Comparison of ENCODE assay signal across 22 cellular contexts in the genomic region with DNA sequence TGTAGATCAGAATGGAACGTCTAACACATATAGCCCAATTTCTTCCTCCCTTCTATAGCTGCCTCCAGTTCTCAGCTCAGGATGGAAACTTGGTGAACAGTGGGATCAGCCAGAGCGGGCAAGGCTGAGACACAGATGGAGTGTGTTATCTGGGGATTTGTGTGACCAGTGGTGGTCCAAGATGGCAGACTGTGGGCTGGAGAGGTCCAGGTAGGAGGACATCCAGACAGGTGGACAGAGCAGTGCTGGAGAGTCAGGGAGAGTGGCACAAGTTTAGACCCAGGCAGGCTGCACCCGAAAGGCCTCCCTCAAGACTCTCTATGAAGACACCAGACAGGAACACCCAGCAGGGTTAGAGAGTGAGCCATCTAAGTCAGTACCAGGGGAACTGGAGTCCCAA.
DNase-seq lines count a peak whose midpoint lies in the region; ATAC-seq, FAIRE-seq and TF ChIP-seq lines count a peak whose summit lies in the region.
"Had no signal": no experiment of that assay in that cellular context is flagged by ENCODE, and none has a peak within 500 bp of the region (broad histone marks: within the 10 kb centered on the region; RNA-seq: fewer than 3 reads in every experiment).

No MANE protein-coding gene starts in this region.

- intact Hi-C loops in left lung (cut with DNase I) = no loop called here

- H3K56ac ChIP-seq in H1 (replicated peaks; ENCODE audit: insufficient read length, low read depth, low read length) = no peak overlapping the region

- H3K14ac ChIP-seq in H1 (ENCODE audit: insufficient read length) = no peak overlapping the region

- H3K4me3 Mint-ChIP-seq in osteocyte (ENCODE audit: unreplicated experiment) = no peak overlapping the region
- H3K4me3 Mint-ChIP-seq: CD4-positive, alpha-beta memory T cell had no signal

- H2BK20ac ChIP-seq in H1 (ENCODE audit: low read length) = no peak overlapping the region

- peaks cover 0 to 9% (median 2%) of the 10 kb centered on the region in 4 experiments; a peak in 4 of 7 replicates for H3K4me1 ChIP-seq in H1 (replicated peaks in 1 of 4; ENCODE audit: control insufficient read depth in 3 of 4, insufficient read depth in 4 of 4, low read length in 3 of 4)
- peaks cover 0 to 16% of the 10 kb centered on the region in 2 donors for H3K4me1 ChIP-seq in left lung
- H3K4me1 ChIP-seq in upper lobe of left lung = peaks cover 3 to 35% (median 5%) of the 10 kb centered on the region in 4 donors
- H3K4me1 ChIP-seq: SJSA1 had no signal

- no peak overlapping the region for H2BK5ac ChIP-seq in H1 (ENCODE audit: low read depth, low read length)

- CTCF ChIA-PET in H1 (lab: Charles Lee; ENCODE audit: partially characterized antibody) = interaction anchor here (0.6 to 2.7 kb wide), 5 partner anchors 10 to 290 kb away, joined by 3 to 8 read pairs (median 3); no protein-coding TSS in a partner anchor

- ATAC-seq in left lung = peak; percentile 49
- ATAC-seq in upper lobe of left lung (ENCODE audit: low FRiP score in 2 of 2) = peak; percentile 37 to 43
- no peak for ATAC-seq in HG03520 (IDR thresholded peaks at IDR 0.05; ENCODE audit: unreplicated experiment)
- ATAC-seq: K562 had no signal

- POLR2A ChIA-PET in H1 (lab: Charles Lee; ENCODE audit: partially characterized antibody) = interaction anchor here (1.7 kb wide), 1 partner anchor 13 kb away, joined by 4 read pairs; no protein-coding TSS in a partner anchor

- no peak overlapping the region for H2AFZ ChIP-seq in H1 (ENCODE audit: low read length)

- 79% methylated on average over 3 of the region's 3 CpGs; no CpG with 5 or more reads in 1 of the 2 experiments for WGBS in H1 (ENCODE audit: extremely low coverage in 1 of 2, insufficient coverage in 1 of 2, insufficient read length in 1 of 2, insufficient replicate concordance in 2 of 2, low coverage in 1 of 2, low lambda C conversion rate in 2 of 2, missing lambda C conversion rate in 1 of 2), 2 experiments
- 84 to 85% methylated on average over 3 of the region's 3 CpGs for WGBS in upper lobe of left lung, 2 donors

- H4K5ac ChIP-seq in H1 (ENCODE audit: insufficient read length, low read depth, low read length) = no peak overlapping the region

- H3K79me2 ChIP-seq in H1 (ENCODE audit: control insufficient read depth in 1 of 2, insufficient read depth in 2 of 2, low read length in 2 of 2) = no peaks in the 10 kb centered on the region

- TF ChIP-seq RAD21 in H1 (IDR thresholded peaks at IDR 0.05 in 1 of 2, conservative IDR thresholded peaks at IDR 0.05 in 1 of 2; ENCODE audit: low read depth in 2 of 2, low read length in 2 of 2) = no peak

- H3K27me3 ChIP-seq in H1 (replicated peaks in 1 of 4; ENCODE audit: control insufficient read depth in 3 of 4, extremely low read depth in 1 of 4, insufficient read depth in 3 of 4, low read length in 3 of 4) = no peaks in the 10 kb centered on the region
- H3K27me3 ChIP-seq in left lung = no peaks in the 10 kb centered on the region
- no peaks in the 10 kb centered on the region for H3K27me3 ChIP-seq in upper lobe of left lung
- H3K27me3 ChIP-seq: SJSA1 had no signal

- H3K9me3 Mint-ChIP-seq in osteocyte (ENCODE audit: unreplicated experiment) = no peaks in the 10 kb centered on the region
- H3K9me3 Mint-ChIP-seq: CD4-positive, alpha-beta memory T cell had no signal

- peaks cover 13% of the 10 kb centered on the region for H3K27me3 Mint-ChIP-seq in osteocyte (ENCODE audit: unreplicated experiment)

- no peak overlapping the region for H3K18ac ChIP-seq in H1 (ENCODE audit: extremely low read depth, low read length)

- no peaks in the 10 kb centered on the region for H4K20me1 ChIP-seq in H1 (replicated peaks in 1 of 2; ENCODE audit: control insufficient read depth in 1 of 2, insufficient read depth in 2 of 2, low read length in 2 of 2)

- H4K91ac ChIP-seq in H1 (replicated peaks; ENCODE audit: insufficient read length, low read length) = no peak overlapping the region

- H2BK120ac ChIP-seq in H1 (replicated peaks; ENCODE audit: low read depth, low read length) = no peak overlapping the region

- DNase-seq in H1 (ENCODE audit: low read depth in 1 of 2, low spot score in 2 of 2) (no peak), left lung (no peak), osteocyte (ENCODE audit: extremely low spot score, unreplicated experiment) (peak; percentile 71), upper lobe of left lung (no peak), T-helper 1 cell (no peak), COR-L47 (lab: John Stamatoyannopoulos, UW) (no peak)
- DNase-seq: C1 segment of cervical spinal cord; Caco-2; CD4-positive, alpha-beta memory T cell; DMS 273 treated with DMSO at 0.1 percent for 48 hours; Kasumi-1; NCI-H146; NCI-H2227 treated with DMSO at 0.1 percent for 48 hours; NCI-H526 treated with DMSO at 0.1 percent for 48 hours; Right ventricle myocardium superior; RPMI8226 had no signal

- H4K8ac ChIP-seq in H1 (ENCODE audit: extremely low read depth, insufficient read depth, low read length) = no peak overlapping the region

- H3K4me3 ChIP-seq in H1 (ENCODE audit: extremely low read depth in 1 of 4, insufficient read depth in 2 of 4, low read depth in 3 of 4, low read length in 4 of 4) (no peak overlapping the region), left lung (no peak overlapping the region), upper lobe of left lung (no peak overlapping the region)
- H3K4me3 ChIP-seq: K562, SJSA1 had no signal

- H3K23ac ChIP-seq in H1 (ENCODE audit: insufficient read length) = no peak overlapping the region

- H3K23me2 ChIP-seq in H1 (ENCODE audit: low read depth, low read length) = no peaks in the 10 kb centered on the region

- TF ChIP-seq EP300 in H1 (IDR thresholded peaks at IDR 0.05; ENCODE audit: borderline replicate concordance in 1 of 2, low read depth in 2 of 2, low read length in 2 of 2) = no peak
- no peak for TF ChIP-seq EP300 in upper lobe of left lung (IDR thresholded peaks at IDR 0.05)

- H3K9me3 ChIP-seq in H1 (ENCODE audit: insufficient read depth in 2 of 2, low read depth in 1 of 2, low read length in 1 of 2) (no peaks in the 10 kb centered on the region), left lung (no peaks in the 10 kb centered on the region), upper lobe of left lung (no peaks in the 10 kb centered on the region)
- H3K9me3 ChIP-seq: Caco-2, SJSA1 had no signal

- H2AK5ac ChIP-seq in H1 (ENCODE audit: low read depth, low read length) = no peak overlapping the region

- H3K4me2 ChIP-seq in H1 (ENCODE audit: insufficient read depth in 1 of 2, low read depth in 2 of 2, low read length in 2 of 2) = no peak overlapping the region

- FAIRE-seq in H1 (lab: Jason Lieb, UNC) = no peak
- FAIRE-seq: GM19239, H54, HTR-8/SVneo, K562 had no signal

- TF ChIP-seq CTCF in H1 (IDR thresholded peaks at IDR 0.05; ENCODE audit: control extremely low read depth in 1 of 3, insufficient read depth in 1 of 3, low read depth in 1 of 3, low read length in 3 of 3) = no peak
- no peak for TF ChIP-seq CTCF in left lung (IDR thresholded peaks at IDR 0.05)
- TF ChIP-seq CTCF in osteocyte (IDR thresholded peaks at IDR 0.05) = no peak
- TF ChIP-seq CTCF in upper lobe of left lung (IDR thresholded peaks at IDR 0.05) = no peak

- no peaks in the 10 kb centered on the region for H3K79me1 ChIP-seq in H1 (ENCODE audit: low read depth, low read length)

- no peaks in the 10 kb centered on the region for H3K36me3 ChIP-seq in H1 (ENCODE audit: control insufficient read depth in 2 of 4, insufficient read depth in 4 of 4, low read length in 3 of 4)
- H3K36me3 ChIP-seq in left lung = no peaks in the 10 kb centered on the region
- H3K36me3 ChIP-seq in upper lobe of left lung = no peaks in the 10 kb centered on the region
- H3K36me3 ChIP-seq: SJSA1 had no signal

- no peaks in the 10 kb centered on the region for H3K4me1 Mint-ChIP-seq in osteocyte (ENCODE audit: unreplicated experiment)
- H3K4me1 Mint-ChIP-seq: CD4-positive, alpha-beta memory T cell had no signal

- peak overlapping the region; percentile 65; the same call in 1 of the 2 replicates for H2BK15ac ChIP-seq in H1 (ENCODE audit: low read length)

- no peak overlapping the region for H3K4ac ChIP-seq in H1 (replicated peaks; ENCODE audit: insufficient read length, low read depth, low read length)

- no peak for TF ChIP-seq POLR2A in H1 (IDR thresholded peaks at IDR 0.05; ENCODE audit: control extremely low read depth in 1 of 2, low read depth in 2 of 2, low read length in 2 of 2)
- no peak for TF ChIP-seq POLR2A in upper lobe of left lung (IDR thresholded peaks at IDR 0.05)

- no peak overlapping the region for H3K27ac Mint-ChIP-seq in osteocyte (ENCODE audit: unreplicated experiment)
- H3K27ac Mint-ChIP-seq: CD4-positive, alpha-beta memory T cell had no signal

- no peak overlapping the region for H3K9ac ChIP-seq in H1 (replicated peaks in 1 of 4; ENCODE audit: extremely low read depth in 1 of 4, low read depth in 3 of 4, low read length in 3 of 4)

- no peak overlapping the region for H2BK12ac ChIP-seq in H1 (ENCODE audit: low read depth, low read length)

- H3K27ac ChIP-seq in H1 (ENCODE audit: low read depth, low read length) (no peak overlapping the region), left lung (peak overlapping the region; percentile 34 to 61), upper lobe of left lung (peak overlapping the region; percentile 23 to 74 (median 60))
- H3K27ac ChIP-seq: SJSA1 had no signal

- no peaks in the 10 kb centered on the region for H3K36me3 Mint-ChIP-seq in osteocyte (ENCODE audit: unreplicated experiment)
- H3K36me3 Mint-ChIP-seq: CD4-positive, alpha-beta memory T cell had no signal

TF ChIP-seq in H1, 55 proteins besides CTCF, POLR2A, EP300 and RAD21 (continues in another document):
- TF ChIP-seq POU5F1 (IDR thresholded peaks at IDR 0.05; ENCODE audit: low read depth, low read length) (no peak), TBP (IDR thresholded peaks at IDR 0.05; ENCODE audit: low read depth, low read length) (no peak), CHD1 (IDR thresholded peaks at IDR 0.05; ENCODE audit: low read depth, low read length) (no peak), KDM5A (IDR thresholded peaks at IDR 0.05; ENCODE audit: low read length) (no peak), CBX5 (IDR thresholded peaks at IDR 0.05; ENCODE audit: low read depth, low read length) (no peak), TEAD4 (IDR thresholded peaks at IDR 0.05; ENCODE audit: low read depth, low read length) (no peak), TAF1 (IDR thresholded peaks at IDR 0.05; ENCODE audit: low read depth, low read length) (no peak)
- TF ChIP-seq, protein P1, sequence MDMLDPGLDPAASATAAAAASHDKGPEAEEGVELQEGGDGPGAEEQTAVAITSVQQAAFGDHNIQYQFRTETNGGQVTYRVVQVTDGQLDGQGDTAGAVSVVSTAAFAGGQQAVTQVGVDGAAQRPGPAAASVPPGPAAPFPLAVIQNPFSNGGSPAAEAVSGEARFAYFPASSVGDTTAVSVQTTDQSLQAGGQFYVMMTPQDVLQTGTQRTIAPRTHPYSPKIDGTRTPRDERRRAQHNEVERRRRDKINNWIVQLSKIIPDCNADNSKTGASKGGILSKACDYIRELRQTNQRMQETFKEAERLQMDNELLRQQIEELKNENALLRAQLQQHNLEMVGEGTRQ (IDR thresholded peaks at IDR 0.05; ENCODE audit: low read length) = no peak
